19 cellular contexts compared by ENCODE assay signal in genomic region chr12:115384391-115384790, GRCh38.
DNase-seq lines count a peak whose midpoint lies in the region; ATAC-seq and TF ChIP-seq lines count a peak whose summit lies in the region.
"Had no signal": no experiment of that assay in that cellular context is flagged by ENCODE, and none has a peak within 500 bp of the region (broad histone marks: within the 10 kb centered on the region; RNA-seq: fewer than 3 reads in every experiment).

No MANE protein-coding gene starts in this region.

- H2AFZ ChIP-seq in trophoblast cell (ENCODE audit: insufficient read depth, low read length, poor library complexity) (no peak overlapping the region), PC-9 (no peak overlapping the region)

- H3K4me3 ChIP-seq in RWPE2 (ENCODE audit: severe bottlenecking) (no peak overlapping the region), trophoblast cell (ENCODE audit: low read depth, low read length) (no peak overlapping the region), PC-9 (no peak overlapping the region)
- H3K4me3 ChIP-seq: GM23338 had no signal

- H2AK5ac ChIP-seq in trophoblast cell (ENCODE audit: low read length): no peak overlapping the region

- H2BK12ac ChIP-seq in trophoblast cell (ENCODE audit: low read length): no peak overlapping the region

- no peak overlapping the region for H3K14ac ChIP-seq in trophoblast cell (ENCODE audit: low read length)

- H3K9me2 ChIP-seq in PC-9 (ENCODE audit: insufficient read depth): no peaks in the 10 kb centered on the region

- DNase-seq in RWPE2 (ENCODE audit: low spot score): no peak
- DNase-seq in trophoblast cell: peak; percentile 44 to 61
- no peak for DNase-seq in PC-9
- no peak for DNase-seq in SKM-1 (lab: John Stamatoyannopoulos, UW; ENCODE audit: unreplicated experiment)
- no peak for DNase-seq in GF-D8 (lab: John Stamatoyannopoulos, UW)
- DNase-seq: AML-193, C1 segment of cervical spinal cord, GDM1, NCI-H2171 treated with DMSO at 0.1 percent for 48 hours, NCI-H446 treated with DMSO at 0.1 percent for 48 hours, NCI-H526 treated with DMSO at 0.1 percent for 48 hours, RPMI8226, T-cell had no signal

- CTCF ChIA-PET in PC-9 (lab: Charles Lee): no interaction called here

- H2BK5ac ChIP-seq in trophoblast cell (ENCODE audit: low read depth, low read length, poor library complexity): no peak overlapping the region

- intact Hi-C loops in PC-9 (cut with micrococcal nuclease; ENCODE audit: unreplicated experiment): no loop called here

- H3K27me3 ChIP-seq in RWPE2 (ENCODE audit: insufficient read depth, poor library complexity, severe bottlenecking) (no peaks in the 10 kb centered on the region), trophoblast cell (ENCODE audit: insufficient read depth, low read length) (no peaks in the 10 kb centered on the region), PC-9 (ENCODE audit: insufficient read depth, low read depth) (peaks cover 12% of the 10 kb centered on the region; the same call in 1 of the 2 replicates)

- no peak overlapping the region for H3K4me2 ChIP-seq in trophoblast cell (ENCODE audit: low read length)
- no peak overlapping the region for H3K4me2 ChIP-seq in PC-9
- H3K4me2 ChIP-seq: GM23338, KMS-11 had no signal

- H3F3A ChIP-seq in PC-9 (ENCODE audit: insufficient read depth, low read depth): no peaks in the 10 kb centered on the region

- no peak overlapping the region for H4K91ac ChIP-seq in trophoblast cell (ENCODE audit: low read depth, low read length)

- BruUV-seq in PC-9 (replicated peaks; lab: Mats Ljungman, UMichigan): no TSS peak

- H3K4me1 ChIP-seq in RWPE2 (ENCODE audit: insufficient read depth, poor library complexity, severe bottlenecking) (peaks cover 8% of the 10 kb centered on the region), trophoblast cell (ENCODE audit: control insufficient read depth in 1 of 2, insufficient read depth in 2 of 2, low read length in 2 of 2) (peaks cover 5 to 9% of the 10 kb centered on the region in 2 experiments), PC-9 (replicated peaks; ENCODE audit: insufficient read depth) (no peaks in the 10 kb centered on the region)

- H3K23ac ChIP-seq in trophoblast cell (ENCODE audit: low read length): no peak overlapping the region

- no peaks in the 10 kb centered on the region for H4K20me1 ChIP-seq in PC-9 (ENCODE audit: insufficient read depth)

- H3K9me3 ChIP-seq in RWPE2 (ENCODE audit: severe bottlenecking) (no peaks in the 10 kb centered on the region), trophoblast cell (ENCODE audit: insufficient read depth, low read depth, low read length) (peaks cover 2% of the 10 kb centered on the region), PC-9 (ENCODE audit: insufficient read depth, low read depth) (no peaks in the 10 kb centered on the region)

- H3K79me1 ChIP-seq in trophoblast cell (ENCODE audit: low read length): peaks cover 3% of the 10 kb centered on the region

- H3K27ac ChIP-seq in C4-2B (peak overlapping the region; percentile 39; the same call in 1 of the 2 replicates), RWPE2 (ENCODE audit: poor library complexity, severe bottlenecking) (peak overlapping the region; percentile 79), trophoblast cell (ENCODE audit: low read depth, low read length) (no peak overlapping the region), PC-9 (no peak overlapping the region; the same call in 1 of the 2 replicates)
- H3K27ac ChIP-seq: KMS-11 had no signal

- no peak overlapping the region for H2BK120ac ChIP-seq in trophoblast cell (ENCODE audit: insufficient read depth, low read length, poor library complexity)

- no peak overlapping the region for H4K8ac ChIP-seq in trophoblast cell (ENCODE audit: low read depth, low read length)

- no peaks in the 10 kb centered on the region for H3K79me2 ChIP-seq in trophoblast cell (ENCODE audit: control insufficient read depth, insufficient read depth, low read length, poor library complexity)
- no peaks in the 10 kb centered on the region for H3K79me2 ChIP-seq in PC-9 (ENCODE audit: low read depth)

- TF ChIP-seq CTCF in C4-2B (conservative IDR thresholded peaks at IDR 0.05) (no peak), RWPE2 (IDR thresholded peaks at IDR 0.05; ENCODE audit: poor library complexity, severe bottlenecking) (no peak), PC-9 (conservative IDR thresholded peaks at IDR 0.05) (no peak)

- POLR2A ChIA-PET in PC-9 (lab: Charles Lee; ENCODE audit: unreplicated experiment): no interaction called here

- ATAC-seq in RWPE2 (ENCODE audit: low read depth): peak; percentile 35; the same call in 2 of the 3 replicates
- ATAC-seq in esophagus mucosa: peak; percentile 21
- ATAC-seq in GM18861 (IDR thresholded peaks at IDR 0.05; ENCODE audit: unreplicated experiment): no peak
- ATAC-seq: GM23338, SK-N-SH treated with all-trans-retinoic acid at 6 μM for 48 hours, T-cell had no signal

- WGBS in trophoblast cell (ENCODE audit: extremely low coverage, insufficient coverage, insufficient read length): no CpG with 5 or more reads among the region's 5 CpGs

- H3K18ac ChIP-seq in trophoblast cell (ENCODE audit: low read length): no peak overlapping the region

- no peak overlapping the region for H3K9ac ChIP-seq in trophoblast cell (ENCODE audit: low read length)
- H3K9ac ChIP-seq: KMS-11 had no signal

- no peak overlapping the region for H4K12ac ChIP-seq in trophoblast cell (ENCODE audit: low read depth, low read length)

- no peak overlapping the region for H3K4ac ChIP-seq in trophoblast cell (ENCODE audit: low read depth, low read length)

- H3K36me3 ChIP-seq in RWPE2 (ENCODE audit: low read depth) (no peaks in the 10 kb centered on the region), trophoblast cell (ENCODE audit: control insufficient read depth in 1 of 2, insufficient read depth in 2 of 2, low read length in 2 of 2) (no peaks in the 10 kb centered on the region), PC-9 (ENCODE audit: low read depth) (no peaks in the 10 kb centered on the region)

Comparison
In these comparisons a context has a peak if more than half of its experiments do, and no peak if none do; other contexts are left out.
1. H3K27ac ChIP-seq: peak in C4-2B (single experiment) and RWPE2 (single experiment); none in trophoblast cell (single experiment) and PC-9 (single experiment).
2. DNase-seq: peak in trophoblast cell (2 of 2); none in RWPE2 (single experiment), PC-9 (0 of 2), SKM-1 (single experiment) and GF-D8 (single experiment).